Comparison of ENCODE assay signal across 8 cellular contexts in genomic region chr7:106568680-106569499, GRCh38.
A peak's percentile ranks its signal among the peaks of the same experiment; 100 is the strongest.
DNase-seq lines count a peak whose midpoint lies in the region; ATAC-seq and TF ChIP-seq lines count a peak whose summit lies in the region.

No MANE protein-coding gene starts in this region.

- H3K79me2 ChIP-seq in MM.1S (ENCODE audit: low read length) = no peaks in the 10 kb centered on the region

- H3K27ac ChIP-seq in MM.1S (ENCODE audit: low read length) (no peak overlapping the region; the same call in 1 of the 2 replicates), stomach (no peak overlapping the region)

- H3K4me1 ChIP-seq in MM.1S (ENCODE audit: low read length) (peaks cover 10% of the 10 kb centered on the region), stomach (peaks cover 0 to 13% (median 10%) of the 10 kb centered on the region in 4 donors)

- H3K4me3 ChIP-seq in MM.1S (ENCODE audit: low read length) = no peak overlapping the region
- no peak overlapping the region for H3K4me3 ChIP-seq in stomach

- peaks cover 5% of the 10 kb centered on the region for H3K9me3 Mint-ChIP-seq in Calu3 (ENCODE audit: low read depth, unreplicated experiment)
- peaks cover 8% of the 10 kb centered on the region for H3K9me3 Mint-ChIP-seq in activated CD8-positive, alpha-beta memory T cell treated with anti-CD3 and anti-CD28 coated beads, Interleukin-2, amount 10 ng/mL, durations not matched to agents 7 days and 5 days (ENCODE audit: low read depth)

- intact Hi-C loops in Calu3 (cut with micrococcal nuclease; ENCODE audit: unreplicated experiment) = no loop called here
- intact Hi-C loops in stomach (cut with DNase I; ENCODE audit: low total_unique reads) = no loop called here

- no peaks in the 10 kb centered on the region for H4K20me1 ChIP-seq in MM.1S (ENCODE audit: insufficient read depth, low read length)

- H3K4me3 Mint-ChIP-seq in Calu3 (ENCODE audit: low read depth, unreplicated experiment) = peak overlapping the region; percentile 42
- no peak overlapping the region for H3K4me3 Mint-ChIP-seq in activated CD8-positive, alpha-beta memory T cell treated with anti-CD3 and anti-CD28 coated beads, Interleukin-2, amount 10 ng/mL, durations not matched to agents 7 days and 5 days

- peak overlapping the region; percentile 99 for H3K27ac Mint-ChIP-seq in Calu3 (ENCODE audit: unreplicated experiment)
- no peak overlapping the region for H3K27ac Mint-ChIP-seq in activated CD8-positive, alpha-beta memory T cell treated with anti-CD3 and anti-CD28 coated beads, Interleukin-2, amount 10 ng/mL, durations not matched to agents 7 days and 5 days

- no peak for TF ChIP-seq POLR2A in stomach (IDR thresholded peaks at IDR 0.05)

- 61 to 69% (median 64%) methylated on average over 4 of the region's 4 CpGs for WGBS in stomach, 5 donors

- no peaks in the 10 kb centered on the region for H3F3A ChIP-seq in MM.1S (ENCODE audit: insufficient read depth, low read length)

- TF ChIP-seq EP300 in stomach (IDR thresholded peaks at IDR 0.05) = no peak

- no peak overlapping the region for H3K9ac ChIP-seq in MM.1S (ENCODE audit: low read length)

- H3K36me3 Mint-ChIP-seq in Calu3 (ENCODE audit: insufficient read depth, unreplicated experiment) = peaks cover 16% of the 10 kb centered on the region
- peaks cover 3% of the 10 kb centered on the region for H3K36me3 Mint-ChIP-seq in activated CD8-positive, alpha-beta memory T cell treated with anti-CD3 and anti-CD28 coated beads, Interleukin-2, amount 10 ng/mL, durations not matched to agents 7 days and 5 days

- no peaks in the 10 kb centered on the region for H3K9me2 ChIP-seq in MM.1S (replicated peaks; ENCODE audit: insufficient read depth, low read length)

- TF ChIP-seq CTCF in Calu3 (IDR thresholded peaks at IDR 0.05; ENCODE audit: unreplicated experiment) (no peak), MM.1S (IDR thresholded peaks at IDR 0.05; ENCODE audit: low read length) (no peak), stomach (IDR thresholded peaks at IDR 0.05) (no peak)

- no TSS peak for BruUV-seq in Calu3 (replicated peaks; lab: Mats Ljungman, UMichigan)

- peak; percentile 67 for ATAC-seq in SK-N-SH treated with all-trans-retinoic acid at 6 μM for 48 hours
- ATAC-seq in activated CD8-positive, alpha-beta memory T cell treated with anti-CD3 and anti-CD28 coated beads, Interleukin-2, amount 10 ng/mL, durations not matched to agents 7 days and 5 days = no peak

- peaks cover 36% of the 10 kb centered on the region for H3K4me1 Mint-ChIP-seq in Calu3 (ENCODE audit: low read depth, unreplicated experiment)
- H3K4me1 Mint-ChIP-seq in activated CD8-positive, alpha-beta memory T cell treated with anti-CD3 and anti-CD28 coated beads, Interleukin-2, amount 10 ng/mL, durations not matched to agents 7 days and 5 days = peaks cover 7% of the 10 kb centered on the region

- H3K27me3 ChIP-seq in MM.1S (replicated peaks; ENCODE audit: insufficient read depth, low read length) (no peaks in the 10 kb centered on the region), stomach (no peaks in the 10 kb centered on the region)

- peak overlapping the region; percentile 14; the same call in 1 of the 2 replicates for H2AFZ ChIP-seq in MM.1S (ENCODE audit: low read length)

- CTCF ChIA-PET in Calu3 (lab: Charles Lee) = interaction anchor here (0.7 to 2.0 kb wide), 2 partner anchors 26 to 92 kb away, joined by 3 to 7 read pairs; partner anchors contain the start of gene CCDC71L
- CTCF ChIA-PET in activated CD8-positive, alpha-beta memory T cell treated with anti-CD3 and anti-CD28 coated beads, Interleukin-2, amount 10 ng/mL, durations not matched to agents 7 days and 5 days (lab: Charles Lee) = interaction anchor here (0.6 kb wide), 1 partner anchor 81 kb away, joined by 3 read pairs; no protein-coding TSS in a partner anchor

- no peak overlapping the region for H3K4me2 ChIP-seq in MM.1S (ENCODE audit: low read depth, low read length)

- H3K36me3 ChIP-seq in MM.1S (replicated peaks; ENCODE audit: insufficient read depth, low read length) (no peaks in the 10 kb centered on the region), stomach (no peaks in the 10 kb centered on the region)

- H3K27me3 Mint-ChIP-seq in Calu3 (ENCODE audit: unreplicated experiment) = no peaks in the 10 kb centered on the region
- no peaks in the 10 kb centered on the region for H3K27me3 Mint-ChIP-seq in activated CD8-positive, alpha-beta memory T cell treated with anti-CD3 and anti-CD28 coated beads, Interleukin-2, amount 10 ng/mL, durations not matched to agents 7 days and 5 days

- DNase-seq in Calu3 (peak; percentile 54), MM.1S (no peak), iPS-NIHi11 (ENCODE audit: low spot score) (peak; percentile 20), stomach (no peak), NCI-H2029 (lab: John Stamatoyannopoulos, UW) (no peak)
- DNase-seq in activated CD8-positive, alpha-beta memory T cell treated with anti-CD3 and anti-CD28 coated beads, Interleukin-2, amount 10 ng/mL, durations not matched to agents 7 days and 5 days = no peak
- DNase-seq in activated naive CD4-positive, alpha-beta T cell treated with anti-CD3 and anti-CD28 coated beads, Interleukin-2, amount 50 U/mL, for 16 hours = no peak

- H3K9me3 ChIP-seq in MM.1S (replicated peaks; ENCODE audit: insufficient read depth, low read length) (no peaks in the 10 kb centered on the region), stomach (no peaks in the 10 kb centered on the region)

TF ChIP-seq in SK-N-SH treated with all-trans-retinoic acid at 6 μM for 48 hours, 23 proteins besides CTCF, POLR2A, EP300 and RAD21 (continues in another document):
- TF ChIP-seq PPARA (CRISPR knock-in tag; IDR thresholded peaks at IDR 0.05; ENCODE audit: borderline replicate concordance) = peak; percentile 63; the same call in 1 of the 2 replicates
- no peak for TF ChIP-seq ZNF8 (CRISPR knock-in tag; IDR thresholded peaks at IDR 0.05)
- TF ChIP-seq, protein P1, sequence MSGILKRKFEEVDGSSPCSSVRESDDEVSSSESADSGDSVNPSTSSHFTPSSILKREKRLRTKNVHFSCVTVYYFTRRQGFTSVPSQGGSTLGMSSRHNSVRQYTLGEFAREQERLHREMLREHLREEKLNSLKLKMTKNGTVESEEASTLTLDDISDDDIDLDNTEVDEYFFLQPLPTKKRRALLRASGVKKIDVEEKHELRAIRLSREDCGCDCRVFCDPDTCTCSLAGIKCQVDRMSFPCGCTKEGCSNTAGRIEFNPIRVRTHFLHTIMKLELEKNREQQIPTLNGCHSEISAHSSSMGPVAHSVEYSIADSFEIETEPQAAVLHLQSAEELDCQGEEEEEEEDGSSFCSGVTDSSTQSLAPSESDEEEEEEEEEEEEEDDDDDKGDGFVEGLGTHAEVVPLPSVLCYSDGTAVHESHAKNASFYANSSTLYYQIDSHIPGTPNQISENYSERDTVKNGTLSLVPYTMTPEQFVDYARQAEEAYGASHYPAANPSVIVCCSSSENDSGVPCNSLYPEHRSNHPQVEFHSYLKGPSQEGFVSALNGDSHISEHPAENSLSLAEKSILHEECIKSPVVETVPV (CRISPR knock-in tag; IDR thresholded peaks at IDR 0.05) = peak; percentile 72; the same call in 1 of the 2 replicates
- no peak for TF ChIP-seq ZC3H10 (CRISPR knock-in tag; IDR thresholded peaks at IDR 0.05)
- TF ChIP-seq ESRRG (CRISPR knock-in tag; IDR thresholded peaks at IDR 0.05) = no peak
- no peak for TF ChIP-seq SNAI2 (CRISPR knock-in tag; IDR thresholded peaks at IDR 0.05)
- TF ChIP-seq ZFP3 (CRISPR knock-in tag; IDR thresholded peaks at IDR 0.05) = no peak
- peak; percentile 61 for TF ChIP-seq ISL1 (CRISPR knock-in tag; IDR thresholded peaks at IDR 0.05)
- TF ChIP-seq CSDC2 (CRISPR knock-in tag; IDR thresholded peaks at IDR 0.05) = no peak
- TF ChIP-seq ZNF565 (CRISPR knock-in tag; conservative IDR thresholded peaks at IDR 0.05; ENCODE audit: low read depth) = no peak
- peak; percentile 59; the same call in 1 of the 2 replicates for TF ChIP-seq GLIS3 (CRISPR knock-in tag; IDR thresholded peaks at IDR 0.05)
- no peak for TF ChIP-seq OSR1 (CRISPR knock-in tag; IDR thresholded peaks at IDR 0.05)
- no peak for TF ChIP-seq RARB (CRISPR knock-in tag; IDR thresholded peaks at IDR 0.05)
- no peak for TF ChIP-seq PATZ1 (CRISPR knock-in tag; IDR thresholded peaks at IDR 0.05; ENCODE audit: borderline replicate concordance)
- TF ChIP-seq ARNTL (CRISPR knock-in tag; IDR thresholded peaks at IDR 0.05; ENCODE audit: borderline replicate concordance, low read depth) = no peak

Comparison
In these comparisons a context has a peak if more than half of its experiments do, and no peak if none do; other contexts are left out.
1. DNase-seq: peak in Calu3 (single experiment) and iPS-NIHi11 (single experiment); none in MM.1S (single experiment), stomach (single experiment), NCI-H2029 (single experiment), activated CD8-positive, alpha-beta memory T cell treated with anti-CD3 and anti-CD28 coated beads, Interleukin-2, amount 10 ng/mL, durations not matched to agents 7 days and 5 days (single experiment) and activated naive CD4-positive, alpha-beta T cell treated with anti-CD3 and anti-CD28 coated beads, Interleukin-2, amount 50 U/mL, for 16 hours (single experiment).